12 cellular contexts compared by ENCODE assay signal in the genomic region with DNA sequence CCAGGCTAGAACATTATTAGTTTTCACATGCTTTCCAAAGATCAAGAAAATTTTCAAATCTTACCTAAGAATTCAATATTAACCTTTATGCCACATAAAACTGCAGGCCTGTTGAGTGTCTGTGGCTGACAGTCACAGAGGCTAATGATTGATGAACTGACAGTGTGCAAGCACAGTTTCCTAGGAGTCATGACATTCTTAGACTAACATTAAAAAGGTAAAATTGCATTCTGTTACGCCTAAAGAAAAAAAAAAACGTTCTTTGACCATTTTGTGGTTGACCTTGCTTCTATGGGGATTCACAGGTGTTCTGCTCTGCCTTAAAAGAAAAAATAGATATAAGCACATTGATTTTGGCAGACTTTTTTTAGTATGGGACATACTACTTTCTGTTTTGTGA.
"Had no signal": no experiment of that assay in that cellular context is flagged by ENCODE, and none has a peak within 500 bp of the region (broad histone marks: within the 10 kb centered on the region; RNA-seq: fewer than 3 reads in every experiment).

No MANE protein-coding gene starts in this region.

- H3K27me3 ChIP-seq: cardiac muscle cell, esophagus muscularis mucosa, upper lobe of right lung had no signal

- H3K27ac ChIP-seq: cardiac muscle cell, esophagus muscularis mucosa, left ventricle myocardium inferior, upper lobe of right lung had no signal

- DNase-seq: activated CD4-positive, alpha-beta T cell treated with anti-CD3 and anti-CD28 coated beads, Interleukin-2, amount 10 ng/mL, durations not matched to agents 7 days and 5 days; activated CD4-positive, CD25-positive, alpha-beta regulatory T cell; activated naive CD4-positive, alpha-beta T cell treated with anti-CD3 and anti-CD28 coated beads for 36 hours; activated T-cell treated with anti-CD3 and anti-CD28 coated beads for 4 hours; head of caudate nucleus; left ventricle myocardium inferior; stimulated activated CD4-positive, alpha-beta T cell treated with anti-CD3 and anti-CD28 coated beads, Interleukin-12 subunit alpha, Interleukin-12 subunit beta, amount 100 ng/mL, for 4 hours; stimulated activated naive CD4-positive, alpha-beta T cell treated with Interleukin-2 at 50 U/mL for 16 hours; upper lobe of right lung had no signal

- ATAC-seq: activated T-helper 17 cell treated with anti-CD3 and anti-CD28 coated beads, Interleukin-2, amount 50 U/mL, for 72 hours; upper lobe of right lung had no signal

- H3K36me3 ChIP-seq: cardiac muscle cell, esophagus muscularis mucosa, left ventricle myocardium inferior, upper lobe of right lung had no signal

- H3K9me3 ChIP-seq: esophagus muscularis mucosa, left ventricle myocardium inferior, upper lobe of right lung had no signal

- H3K4me3 ChIP-seq: cardiac muscle cell, esophagus muscularis mucosa, left ventricle myocardium inferior, upper lobe of right lung had no signal

- H3K4me1 ChIP-seq: esophagus muscularis mucosa, left ventricle myocardium inferior, upper lobe of right lung had no signal
